In genomic region chr2:197705143-197705911, GRCh38 we compare ENCODE assay signal across 1 cellular context.
TF ChIP-seq lines count a peak whose summit lies in the region.

Gene MARS2, plus strand, starts transcription at chr2:197705369. Its CDS starts 37 bp downstream, at chr2:197705406.

TF ChIP-seq in HEK293, 187 proteins besides CTCF, POLR2A, EP300 and RAD21 (continued from another document):
- TF ChIP-seq REST (tag by site-specific recombination; IDR thresholded peaks at IDR 0.05) (no peak), ZNF629 (tag by site-specific recombination; IDR thresholded peaks at IDR 0.05) (peak; percentile 31; the same call in 1 of the 2 replicates), KLF9 (tag by site-specific recombination; IDR thresholded peaks at IDR 0.05; ENCODE audit: low read depth) (0 out of 2 replicates have a peak, but pooled peaks have one; percentile 28), GFI1B (tag by site-specific recombination; IDR thresholded peaks at IDR 0.05) (no peak), ZBTB17 (tag by site-specific recombination; IDR thresholded peaks at IDR 0.05) (peak; percentile 54; the same call in 1 of the 2 replicates), ZBTB20 (tag by site-specific recombination; IDR thresholded peaks at IDR 0.05) (peak; percentile 0; the same call in 1 of the 2 replicates), PBX3 (CRISPR knock-in tag; IDR thresholded peaks at IDR 0.05) (peak; percentile 37; the same call in 1 of the 2 replicates), ZBTB26 (tag by site-specific recombination; optimal IDR thresholded peaks at IDR 0.05) (peak; percentile 82), ZNF24 (tag by site-specific recombination; IDR thresholded peaks at IDR 0.05) (0 out of 2 replicates have a peak, but pooled peaks have one; percentile 27), SP7 (tag by site-specific recombination; IDR thresholded peaks at IDR 0.05) (0 out of 2 replicates have a peak, but pooled peaks have one; percentile 45), ZNF133 (tag by site-specific recombination; IDR thresholded peaks at IDR 0.05) (no peak), ZNF341 (tag by site-specific recombination; IDR thresholded peaks at IDR 0.05; ENCODE audit: low read depth) (0 out of 2 replicates have a peak, but pooled peaks have one; percentile 32), KLF1 (tag by site-specific recombination; IDR thresholded peaks at IDR 0.05) (no peak), PATZ1 (tag by site-specific recombination; IDR thresholded peaks at IDR 0.05) (peak; percentile 59; the same call in 1 of the 2 replicates), ZNF366 (tag by site-specific recombination; conservative IDR thresholded peaks at IDR 0.05) (no peak), ZNF23 (tag by site-specific recombination; IDR thresholded peaks at IDR 0.05; ENCODE audit: borderline replicate concordance) (no peak), ZFP37 (tag by site-specific recombination; IDR thresholded peaks at IDR 0.05) (0 out of 2 replicates have a peak, but pooled peaks have one; percentile 58), ZNF692 (tag by site-specific recombination; IDR thresholded peaks at IDR 0.05) (0 out of 2 replicates have a peak, but pooled peaks have one; percentile 14), ZNF155 (tag by site-specific recombination; IDR thresholded peaks at IDR 0.05) (no peak), TSHZ1 (tag by site-specific recombination; IDR thresholded peaks at IDR 0.05; ENCODE audit: borderline replicate concordance) (no peak), SP2 (tag by site-specific recombination; IDR thresholded peaks at IDR 0.05) (peak; percentile 69), ZFHX2 (tag by site-specific recombination; conservative IDR thresholded peaks at IDR 0.05) (peak; percentile 78), ZNF747 (tag by site-specific recombination; IDR thresholded peaks at IDR 0.05) (no peak), ZNF223 (tag by site-specific recombination; IDR thresholded peaks at IDR 0.05) (no peak), ZNF76 (tag by site-specific recombination; IDR thresholded peaks at IDR 0.05; ENCODE audit: borderline replicate concordance, low read depth) (peak; percentile 24; the same call in 1 of the 2 replicates), ZNF843 (tag by site-specific recombination; IDR thresholded peaks at IDR 0.05) (peak; percentile 37; the same call in 1 of the 2 replicates), ZNF2 (tag by site-specific recombination; IDR thresholded peaks at IDR 0.05) (peak; percentile 70), ZIC2 (tag by site-specific recombination; IDR thresholded peaks at IDR 0.05) (peak; percentile 49), ZNF37A (tag by site-specific recombination; IDR thresholded peaks at IDR 0.05) (no peak), GLIS2 (tag by site-specific recombination; IDR thresholded peaks at IDR 0.05) (peak; percentile 36; the same call in 1 of the 2 replicates), ZNF335 (tag by site-specific recombination; conservative IDR thresholded peaks at IDR 0.05) (peak; percentile 99)
